ENCODE assay signal across 8 cellular contexts in the genomic region with DNA sequence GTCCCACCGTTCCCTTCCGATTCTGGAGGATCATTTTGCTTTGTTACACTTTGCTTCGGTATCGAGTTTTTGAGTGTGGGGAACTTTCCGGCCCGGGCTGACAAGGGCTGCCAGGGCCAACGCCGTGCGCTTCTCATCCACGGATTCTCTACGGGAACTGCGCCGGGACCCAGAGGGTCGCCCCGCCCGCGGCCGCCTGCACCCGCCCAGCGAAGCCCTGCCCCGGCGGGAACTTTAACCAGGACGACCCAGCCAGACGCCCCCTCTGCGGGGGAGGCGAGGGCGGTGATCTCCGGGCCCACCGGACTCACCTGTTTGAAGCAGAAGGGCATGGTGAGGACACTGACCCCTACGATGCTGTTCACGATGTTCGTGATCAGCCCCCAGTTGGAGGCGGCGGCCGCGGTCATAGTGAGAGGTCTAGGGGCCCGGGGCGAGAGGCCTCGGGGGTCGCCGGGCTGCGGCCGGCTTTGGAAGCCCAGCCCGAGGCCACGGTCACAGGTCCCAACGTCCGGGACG. TPM values are rescaled to one million over a fixed set of nuclear protein-coding genes. Genes with fewer than 3 reads are reported as not detected.
DNase-seq lines count a peak whose midpoint lies in the region; ATAC-seq and TF ChIP-seq lines count a peak whose summit lies in the region.

No MANE protein-coding gene starts in this region.

- no peaks in the 10 kb centered on the region for H3K9me3 ChIP-seq in IMR-90 (ENCODE audit: control insufficient read depth, insufficient read depth, low read length)
- no peaks in the 10 kb centered on the region for H3K9me3 ChIP-seq in right atrium auricular region
- H3K9me3 ChIP-seq in skeletal muscle satellite cell (replicated peaks; ENCODE audit: low read length) = no peaks in the 10 kb centered on the region

- H2BK20ac ChIP-seq in IMR-90 (ENCODE audit: low read depth, low read length) = no peak overlapping the region

- BruUV-seq in IMR-90 (replicated peaks; lab: Mats Ljungman, UMichigan) = no TSS peak

- peak overlapping the region; percentile 32; the same call in 1 of the 2 replicates for H3K56ac ChIP-seq in IMR-90 (ENCODE audit: extremely low read depth, insufficient read depth, low read length)

- H3K36me3 ChIP-seq in IMR-90 (ENCODE audit: control insufficient read depth, insufficient read depth, low read length) = peaks cover 6% of the 10 kb centered on the region; the same call in 1 of the 2 replicates
- H3K36me3 ChIP-seq in right atrium auricular region = no peaks in the 10 kb centered on the region
- peaks cover 7% of the 10 kb centered on the region for H3K36me3 ChIP-seq in skeletal muscle satellite cell (ENCODE audit: insufficient read depth, low read length)

- TF ChIP-seq POLR2A in IMR-90 (IDR thresholded peaks at IDR 0.05; ENCODE audit: low read depth, low read length) = no peak

- H3K4ac ChIP-seq in IMR-90 (ENCODE audit: low read depth, low read length) = peak overlapping the region; percentile 67

- peak overlapping the region; percentile 71 for H2BK5ac ChIP-seq in IMR-90 (ENCODE audit: low read depth, low read length, poor library complexity, severe bottlenecking)

- H2BK120ac ChIP-seq in IMR-90 (ENCODE audit: low read depth, low read length) = no peak overlapping the region

- peaks cover 14% of the 10 kb centered on the region for H4K20me1 ChIP-seq in IMR-90 (ENCODE audit: insufficient read depth, low read length)

- no peak for TF ChIP-seq RAD21 in IMR-90 (IDR thresholded peaks at IDR 0.05; ENCODE audit: low read length)

- peak overlapping the region; percentile 65 to 98; a peak in 3 of 4 replicates for H4K8ac ChIP-seq in IMR-90 (ENCODE audit: low read depth in 2 of 2, low read length in 2 of 2)

- H3K4me3 ChIP-seq in IMR-90 (ENCODE audit: insufficient read depth, low read depth, low read length) (peak overlapping the region; percentile 73), right atrium auricular region (peak overlapping the region; percentile 77 to 85), skeletal muscle satellite cell (ENCODE audit: low read length) (peak overlapping the region; percentile 93)

- peak overlapping the region; percentile 64 for H3K23ac ChIP-seq in IMR-90 (ENCODE audit: low read depth, low read length)

- H4K91ac ChIP-seq in IMR-90 (ENCODE audit: insufficient read depth, low read depth, low read length) = peak overlapping the region; percentile 80; the same call in 1 of the 2 replicates

- peak; percentile 43 for ATAC-seq in IMR-90 (ENCODE audit: low read depth)
- ATAC-seq in GM18861 (IDR thresholded peaks at IDR 0.05; ENCODE audit: unreplicated experiment) = no peak

- no peak overlapping the region for H3K18ac ChIP-seq in IMR-90 (ENCODE audit: low read depth, low read length)

- TF ChIP-seq CTCF in IMR-90 (conservative IDR thresholded peaks at IDR 0.05; ENCODE audit: low read depth, low read length) (no peak), right atrium auricular region (IDR thresholded peaks at IDR 0.05) (no peak)

- CTCF ChIA-PET in IMR-90 (lab: Yijun Ruan, JAX) = interaction anchor here (1.0 kb wide), 1 partner anchor 8 kb away, joined by 3 read pairs; no protein-coding TSS in a partner anchor
- CTCF ChIA-PET in activated naive CD4-positive, alpha-beta T cell treated with anti-CD3 and anti-CD28 coated beads, Interleukin-2, amount 10 ng/mL, durations not matched to agents 7 days and 5 days (lab: Charles Lee) = interaction anchor here (0.9 to 2.5 kb wide), 4 partner anchors 9 to 190 kb away, joined by 3 to 12 read pairs (median 4); no protein-coding TSS in a partner anchor

- no peak overlapping the region for H4K5ac ChIP-seq in IMR-90 (ENCODE audit: low read depth, low read length)

- POLR2A ChIA-PET in IMR-90 (lab: Charles Lee; ENCODE audit: unreplicated experiment) = interaction anchor here (0.8 kb wide), 1 partner anchor 39 kb away, joined by 5 read pairs; no protein-coding TSS in a partner anchor

- no peak overlapping the region for H2BK15ac ChIP-seq in IMR-90 (ENCODE audit: low read depth, low read length)

- peak overlapping the region; percentile 93 for H3K4me2 ChIP-seq in IMR-90 (ENCODE audit: low read depth, low read length)
- H3K4me2 ChIP-seq in skeletal muscle satellite cell (ENCODE audit: low read length) = peak overlapping the region; percentile 98

- H3K27me3 ChIP-seq in IMR-90 (ENCODE audit: control insufficient read depth, insufficient read depth, low read length) (no peaks in the 10 kb centered on the region), right atrium auricular region (no peaks in the 10 kb centered on the region), skeletal muscle satellite cell (ENCODE audit: control insufficient read depth, insufficient read depth, low read length) (no peaks in the 10 kb centered on the region)

- 5% methylated on average over 23 of the region's 48 CpGs; no CpG with 5 or more reads in 1 of the 2 experiments for WGBS in IMR-90 (ENCODE audit: extremely low coverage in 2 of 2, insufficient read length in 1 of 2), 2 experiments

- H2AK9ac ChIP-seq in IMR-90 (replicated peaks; ENCODE audit: low read depth, low read length, poor library complexity) = peak overlapping the region; percentile 68

- dilution Hi-C loops in IMR-90 (cut with HindIII; ENCODE audit: low sequenced_read_pairs, unreplicated experiment) = no loop called here

- peak overlapping the region; percentile 86 for H3K4me3 Mint-ChIP-seq in activated naive CD4-positive, alpha-beta T cell treated with anti-CD3 and anti-CD28 coated beads, Interleukin-2, amount 10 ng/mL, durations not matched to agents 7 days and 5 days

- in situ Hi-C loops in IMR-90 (cut with MboI; ENCODE audit: low sequenced_read_pairs) = no loop called here

- H3K4me1 ChIP-seq in IMR-90 (ENCODE audit: control insufficient read depth, insufficient read depth, low read length) (peaks cover 4% of the 10 kb centered on the region), right atrium auricular region (peaks cover 0 to 41% of the 10 kb centered on the region in 2 donors), skeletal muscle satellite cell (ENCODE audit: control insufficient read depth, insufficient read depth, low read length) (peaks cover 22% of the 10 kb centered on the region)

- peaks cover 12% of the 10 kb centered on the region for H3K27me3 Mint-ChIP-seq in activated naive CD4-positive, alpha-beta T cell treated with anti-CD3 and anti-CD28 coated beads, Interleukin-2, amount 10 ng/mL, durations not matched to agents 7 days and 5 days

- H3K27ac Mint-ChIP-seq in activated naive CD4-positive, alpha-beta T cell treated with anti-CD3 and anti-CD28 coated beads, Interleukin-2, amount 10 ng/mL, durations not matched to agents 7 days and 5 days = peak overlapping the region; percentile 84

- peaks cover 19 to 54% of the 10 kb centered on the region in 2 experiments for H3K79me1 ChIP-seq in IMR-90 (ENCODE audit: low read depth in 1 of 2, low read length in 2 of 2)

- no peaks in the 10 kb centered on the region for H3K9me3 Mint-ChIP-seq in activated naive CD4-positive, alpha-beta T cell treated with anti-CD3 and anti-CD28 coated beads, Interleukin-2, amount 10 ng/mL, durations not matched to agents 7 days and 5 days

- H3K14ac ChIP-seq in IMR-90 (replicated peaks; ENCODE audit: low read depth, low read length) = peak overlapping the region; percentile 61

- H3K9me1 ChIP-seq in IMR-90 (ENCODE audit: insufficient read depth, low read length) = no peaks in the 10 kb centered on the region; the same call in 1 of the 2 replicates

- peaks cover 17% of the 10 kb centered on the region for H3K36me3 Mint-ChIP-seq in activated naive CD4-positive, alpha-beta T cell treated with anti-CD3 and anti-CD28 coated beads, Interleukin-2, amount 10 ng/mL, durations not matched to agents 7 days and 5 days

- H3K4me1 Mint-ChIP-seq in activated naive CD4-positive, alpha-beta T cell treated with anti-CD3 and anti-CD28 coated beads, Interleukin-2, amount 10 ng/mL, durations not matched to agents 7 days and 5 days = peaks cover 50% of the 10 kb centered on the region

- peak; percentile 30 for DNase-seq in activated CD4-positive, alpha-beta T cell treated with anti-CD3 and anti-CD28 coated beads for 48 hours
- no peak for DNase-seq in activated CD4-positive, alpha-beta T cell treated with anti-CD3 and anti-CD28 coated beads, Interleukin-2, amount 50 U/mL, for 4 hours
- peak; percentile 9 for DNase-seq in IMR-90
- peak; percentile 46 for DNase-seq in activated naive CD4-positive, alpha-beta T cell treated with anti-CD3 and anti-CD28 coated beads, Interleukin-2, amount 10 ng/mL, durations not matched to agents 7 days and 5 days
- no peak for DNase-seq in right atrium auricular region (ENCODE audit: low spot score)
- DNase-seq in SKM-1 (lab: John Stamatoyannopoulos, UW; ENCODE audit: unreplicated experiment) = no peak

- H3K27ac ChIP-seq in IMR-90 (ENCODE audit: insufficient read depth, low read length) (peak overlapping the region; percentile 75), right atrium auricular region (peak overlapping the region; percentile 97)

- peak overlapping the region; percentile 98 for H2AFZ ChIP-seq in IMR-90 (replicated peaks; ENCODE audit: low read length, poor library complexity)

- H3K9ac ChIP-seq in IMR-90 (ENCODE audit: low read depth, low read length) = peak overlapping the region; percentile 77
- peak overlapping the region; percentile 93 for H3K9ac ChIP-seq in skeletal muscle satellite cell (ENCODE audit: low read depth, low read length)

- peak overlapping the region; percentile 43 for H2AK5ac ChIP-seq in IMR-90 (ENCODE audit: low read depth, low read length)

- intact Hi-C loops in IMR-90 (cut with micrococcal nuclease) = loop anchor here (1.0 kb wide), 1 partner anchor 100 kb away; no protein-coding TSS in a partner anchor

TF ChIP-seq in IMR-90, 13 proteins besides CTCF, POLR2A, EP300 and RAD21 (continues in another document):
- TF ChIP-seq BHLHE40 (IDR thresholded peaks at IDR 0.05; ENCODE audit: low read depth, low read length) = no peak

RNA-seq across cellular contexts. Expression of a gene that starts 0.5 kb away (rescaled TPM):
- total RNA-seq in IMR-90 (2012; rRNA removed) = 12.7 and 14.2 TPM in 2 replicates
- 46.7 and 53.2 TPM in 2 replicates for polyA plus RNA-seq in IMR-90 (2012; rRNA removed)
- 40.4 and 68.1 TPM in 2 replicates for polyA plus RNA-seq in IMR-90 (2012; cell fraction: cytosol; rRNA removed)
- polyA plus RNA-seq in IMR-90 (2012; cell fraction: nucleus; rRNA removed; ENCODE audit: low replicate concordance) = 86.4 and 189 TPM in 2 replicates
- 10 to 100 TPM; 46.2 to 63.4 TPM for total RNA-seq in right atrium auricular region
- 46.7 and 58.1 TPM in 2 replicates for total RNA-seq in skeletal muscle satellite cell (2012; rRNA removed)

RNA-seq across cellular contexts. Expression of a gene that starts 55.5 kb away (rescaled TPM):
- total RNA-seq in IMR-90 (2012; rRNA removed) (11.1 and 21.1 TPM in 2 replicates), right atrium auricular region (10 to 100 TPM; 53.1 to 53.5 TPM)
- 65.0 and 80.0 TPM in 2 replicates for polyA plus RNA-seq in IMR-90 (2012; rRNA removed)
- 64.0 and 137 TPM in 2 replicates for polyA plus RNA-seq in IMR-90 (2012; cell fraction: cytosol; rRNA removed)
- 31.0 and 41.1 TPM in 2 replicates for polyA plus RNA-seq in IMR-90 (2012; cell fraction: nucleus; rRNA removed; ENCODE audit: low replicate concordance)
- 28.4 and 34.3 TPM in 2 replicates for total RNA-seq in skeletal muscle satellite cell (2012; rRNA removed)

RNA-seq across cellular contexts. Expression of a gene that starts 55.7 kb away (rescaled TPM):
- total RNA-seq in IMR-90 (2012; rRNA removed) = 3.2 and 3.3 TPM in 2 replicates
- 28.1 and 36.1 TPM in 2 replicates for polyA plus RNA-seq in IMR-90 (2012; rRNA removed)
- polyA plus RNA-seq in IMR-90 (2012; cell fraction: cytosol; rRNA removed) = 9.0 and 13.3 TPM in 2 replicates
- polyA plus RNA-seq in IMR-90 (2012; cell fraction: nucleus; rRNA removed; ENCODE audit: low replicate concordance) = 230 and 545 TPM in 2 replicates
- 10 to 100 TPM; 12.3 to 14.3 TPM for total RNA-seq in right atrium auricular region
- total RNA-seq in skeletal muscle satellite cell (2012; rRNA removed) = 11.7 and 17.5 TPM in 2 replicates

Comparison
In these comparisons a context has a peak if more than half of its experiments do, and no peak if none do; other contexts are left out.
1. DNase-seq: peak in activated CD4-positive, alpha-beta T cell treated with anti-CD3 and anti-CD28 coated beads for 48 hours (single experiment), IMR-90 (single experiment) and activated naive CD4-positive, alpha-beta T cell treated with anti-CD3 and anti-CD28 coated beads, Interleukin-2, amount 10 ng/mL, durations not matched to agents 7 days and 5 days (single experiment); none in activated CD4-positive, alpha-beta T cell treated with anti-CD3 and anti-CD28 coated beads, Interleukin-2, amount 50 U/mL, for 4 hours (0 of 2), right atrium auricular region (single experiment) and SKM-1 (single experiment).
2. Peak in every context shown above with its lines, with median percentiles within 50 percentile points of each other: H3K4me3 ChIP-seq.